Comparison of ENCODE assay signal across 14 cellular contexts in the genomic region with DNA sequence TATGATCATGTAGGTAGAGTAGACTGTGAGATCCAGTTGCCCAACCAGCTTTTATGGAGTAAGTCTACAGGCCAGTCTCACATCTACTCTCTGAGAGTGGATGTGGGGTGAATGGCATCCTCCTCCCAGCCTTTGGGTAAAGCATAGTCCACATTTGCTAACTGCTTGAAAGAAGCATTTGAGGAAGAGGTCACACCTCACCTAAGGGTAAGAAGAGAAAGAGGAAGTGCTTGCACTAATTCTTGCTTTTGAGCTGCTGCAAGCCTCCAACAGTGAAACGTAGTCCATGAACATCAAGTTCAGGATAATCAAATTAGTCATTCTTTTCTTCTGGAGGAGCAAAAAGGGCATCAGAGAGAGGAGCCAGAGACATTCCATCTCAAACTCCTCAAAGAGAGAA.
DNase-seq lines count a peak whose midpoint lies in the region; ATAC-seq and TF ChIP-seq lines count a peak whose summit lies in the region.
"Had no signal": no experiment of that assay in that cellular context is flagged by ENCODE, and none has a peak within 500 bp of the region (broad histone marks: within the 10 kb centered on the region; RNA-seq: fewer than 3 reads in every experiment).

No MANE protein-coding gene starts in this region.

- WGBS in H9 (ENCODE audit: extremely low coverage, insufficient read length, low lambda C conversion rate): no CpG with 5 or more reads among the region's 1 CpG

- no peak overlapping the region for H3K4me3 Mint-ChIP-seq in H9
- no peak overlapping the region for H3K4me3 Mint-ChIP-seq in T-helper 2 cell treated with Interferon-gamma antibody and Interleukin-4, amounts not matched to agents 5 μg/mL and 100 μg/mL, for 36 hours
- H3K4me3 Mint-ChIP-seq: activated naive CD4-positive, alpha-beta T cell treated with anti-CD3 and anti-CD28 coated beads, Interleukin-2, amount 50 U/mL, for 24 hours; T-helper 1 cell treated with Interleukin-12 subunit alpha and Interleukin-12 subunit beta and Interleukin-4 antibody, amounts not matched to agents 30 μg/mL and 1 μg/mL, for 36 hours had no signal

- H3K4me2 ChIP-seq in Loucy (ENCODE audit: low read depth, low read length, poor library complexity, severe bottlenecking) (peak overlapping the region; percentile 1), H9 (ENCODE audit: insufficient read depth, insufficient read length, low read length) (no peak overlapping the region)

- no peak overlapping the region for H2BK15ac ChIP-seq in H9 (ENCODE audit: low read depth, low read length)

- H3K4me1 Mint-ChIP-seq in H9: peaks cover 30 to 34% of the 10 kb centered on the region in 2 experiments
- peaks cover 6% of the 10 kb centered on the region for H3K4me1 Mint-ChIP-seq in T-helper 2 cell treated with Interferon-gamma antibody and Interleukin-4, amounts not matched to agents 5 μg/mL and 100 μg/mL, for 36 hours (ENCODE audit: low read depth)

- no peak overlapping the region for H2BK20ac ChIP-seq in H9 (ENCODE audit: low read depth, low read length, poor library complexity, severe bottlenecking)

- no peak overlapping the region for H2BK5ac ChIP-seq in H9 (ENCODE audit: insufficient read length, low read length)

- H3K23me2 ChIP-seq in H9 (ENCODE audit: insufficient read length, low read depth, low read length, poor library complexity, severe bottlenecking): no peaks in the 10 kb centered on the region

- no peak overlapping the region for H3K23ac ChIP-seq in H9 (ENCODE audit: insufficient read length, low read depth, low read length)

- no peaks in the 10 kb centered on the region for H3K27me3 ChIP-seq in Loucy (ENCODE audit: insufficient read depth, low read length, poor library complexity, severe bottlenecking)
- H3K27me3 ChIP-seq in H9 (ENCODE audit: insufficient read depth, low read length): no peaks in the 10 kb centered on the region

- intact Hi-C loops in mucosa of descending colon (cut with DNase I, micrococcal nuclease): no loop called here

- no peak overlapping the region for H2AK5ac ChIP-seq in H9 (ENCODE audit: insufficient read length, low read length)

- no peak overlapping the region for H3K4ac ChIP-seq in H9 (ENCODE audit: low read depth, low read length)

- H4K91ac ChIP-seq in H9 (ENCODE audit: insufficient read length, low read depth, low read length): no peak overlapping the region

- no peaks in the 10 kb centered on the region for H3K79me1 ChIP-seq in H9 (ENCODE audit: insufficient read depth, low read depth, low read length, poor library complexity, severe bottlenecking)

- DNase-seq in mucosa of descending colon (no peak), H9 (no peak), A172 (ENCODE audit: low spot score) (no peak)
- no peak for DNase-seq in T-helper 2 cell treated with Interferon-gamma antibody and Interleukin-4, amounts not matched to agents 5 μg/mL and 100 μg/mL, for 36 hours (ENCODE audit: low spot score)
- DNase-seq: COR-L47; GOT3; NCI-H1436 treated with DMSO at 0.1 percent for 48 hours; stimulated activated CD4-positive, alpha-beta T cell treated with anti-CD3 and anti-CD28 coated beads, Interleukin-4, amount 100 ng/mL, for 24 hours had no signal

- no peaks in the 10 kb centered on the region for H3K36me3 Mint-ChIP-seq in H9 (ENCODE audit: insufficient read depth in 1 of 3, low read depth in 3 of 3)
- H3K36me3 Mint-ChIP-seq in T-helper 2 cell treated with Interferon-gamma antibody and Interleukin-4, amounts not matched to agents 5 μg/mL and 100 μg/mL, for 36 hours (ENCODE audit: low read depth): no peaks in the 10 kb centered on the region
- H3K36me3 Mint-ChIP-seq: activated naive CD4-positive, alpha-beta T cell treated with anti-CD3 and anti-CD28 coated beads, Interleukin-2, amount 50 U/mL, for 24 hours had no signal

- H3K14ac ChIP-seq in H9 (ENCODE audit: insufficient read depth, low read length): no peak overlapping the region

- H2BK12ac ChIP-seq in H9 (ENCODE audit: insufficient read length, low read depth, low read length): no peak overlapping the region

- no peak overlapping the region for H4K5ac ChIP-seq in H9 (ENCODE audit: insufficient read length, low read depth, low read length)

- H3K9ac ChIP-seq in Loucy (ENCODE audit: low read depth, low read length, poor library complexity, severe bottlenecking) (no peak overlapping the region), H9 (ENCODE audit: extremely low read depth, insufficient read length, low read length) (no peak overlapping the region)

- H3K9me2 ChIP-seq in Loucy (replicated peaks; ENCODE audit: low read depth, low read length): no peaks in the 10 kb centered on the region

- H3T11ph ChIP-seq in H9 (ENCODE audit: low read length): no peak overlapping the region

- H2AFZ ChIP-seq in Loucy (ENCODE audit: low read length) (peak overlapping the region; percentile 38), H9 (ENCODE audit: low read length) (no peak overlapping the region)

- no peaks in the 10 kb centered on the region for H3K27me3 Mint-ChIP-seq in H9 (ENCODE audit: low read depth)
- H3K27me3 Mint-ChIP-seq in T-helper 2 cell treated with Interferon-gamma antibody and Interleukin-4, amounts not matched to agents 5 μg/mL and 100 μg/mL, for 36 hours (ENCODE audit: low read depth): peaks cover 35% of the 10 kb centered on the region

- H4K8ac ChIP-seq in H9 (replicated peaks; ENCODE audit: insufficient read length, low read depth, low read length): no peak overlapping the region

- H3F3A ChIP-seq in Loucy (ENCODE audit: low read depth): no peaks in the 10 kb centered on the region

- H3K4me1 ChIP-seq in Loucy (ENCODE audit: insufficient read depth, low read length, poor library complexity, severe bottlenecking) (peaks cover 8% of the 10 kb centered on the region), mucosa of descending colon (ENCODE audit: low read depth) (peaks cover 12% of the 10 kb centered on the region), H9 (ENCODE audit: insufficient read depth, low read length) (no peaks in the 10 kb centered on the region)

- TF ChIP-seq CTCF in Loucy (conservative IDR thresholded peaks at IDR 0.05; ENCODE audit: low read length) (no peak), mucosa of descending colon (IDR thresholded peaks at IDR 0.05) (no peak), H9 (conservative IDR thresholded peaks at IDR 0.05) (no peak)

- ATAC-seq in GM18873 (IDR thresholded peaks at IDR 0.05; ENCODE audit: low FRiP score, unreplicated experiment) (peak; percentile 66), GM21825 (IDR thresholded peaks at IDR 0.05; ENCODE audit: unreplicated experiment) (peak; percentile 58), mucosa of descending colon (peak; percentile 45)
- ATAC-seq: esophagus mucosa had no signal

- H3K18ac ChIP-seq in H9 (ENCODE audit: insufficient read length, low read depth, low read length): no peak overlapping the region

- H3K36me3 ChIP-seq in Loucy (ENCODE audit: insufficient read depth, low read length) (no peaks in the 10 kb centered on the region), mucosa of descending colon (ENCODE audit: low read depth) (no peaks in the 10 kb centered on the region)

- H4K20me1 ChIP-seq in Loucy (ENCODE audit: insufficient read depth, low read length, poor library complexity, severe bottlenecking) (no peaks in the 10 kb centered on the region), H9 (ENCODE audit: control insufficient read depth, insufficient read depth, insufficient read length) (no peaks in the 10 kb centered on the region)

- H3K27ac ChIP-seq in H9 (ENCODE audit: insufficient read length, low read depth, low read length): no peak overlapping the region

- no peak overlapping the region for H3K4me3 ChIP-seq in Loucy (ENCODE audit: low read length, poor library complexity, severe bottlenecking)
- no peak overlapping the region for H3K4me3 ChIP-seq in mucosa of descending colon

- H3K9me3 ChIP-seq in Loucy (ENCODE audit: insufficient read depth, low read depth, low read length) (no peaks in the 10 kb centered on the region), mucosa of descending colon (no peaks in the 10 kb centered on the region), H9 (ENCODE audit: control insufficient read depth, low read depth, low read length) (no peaks in the 10 kb centered on the region)

- no peaks in the 10 kb centered on the region; a peak in 1 of 5 replicates for H3K9me3 Mint-ChIP-seq in H9
- no peaks in the 10 kb centered on the region for H3K9me3 Mint-ChIP-seq in T-helper 2 cell treated with Interferon-gamma antibody and Interleukin-4, amounts not matched to agents 5 μg/mL and 100 μg/mL, for 36 hours
- H3K9me3 Mint-ChIP-seq: activated naive CD4-positive, alpha-beta T cell treated with anti-CD3 and anti-CD28 coated beads, Interleukin-2, amount 50 U/mL, for 24 hours; T-helper 1 cell treated with Interleukin-12 subunit alpha and Interleukin-12 subunit beta and Interleukin-4 antibody, amounts not matched to agents 30 μg/mL and 1 μg/mL, for 36 hours had no signal

- no peak overlapping the region for H3K27ac Mint-ChIP-seq in H9
- H3K27ac Mint-ChIP-seq in T-helper 2 cell treated with Interferon-gamma antibody and Interleukin-4, amounts not matched to agents 5 μg/mL and 100 μg/mL, for 36 hours: no peak overlapping the region
- H3K27ac Mint-ChIP-seq: activated naive CD4-positive, alpha-beta T cell treated with anti-CD3 and anti-CD28 coated beads, Interleukin-2, amount 50 U/mL, for 24 hours; T-helper 1 cell treated with Interleukin-12 subunit alpha and Interleukin-12 subunit beta and Interleukin-4 antibody, amounts not matched to agents 30 μg/mL and 1 μg/mL, for 36 hours had no signal

- H2BK120ac ChIP-seq in H9 (ENCODE audit: low read depth, low read length, poor library complexity, severe bottlenecking): no peak overlapping the region

- H3K79me2 ChIP-seq in Loucy (ENCODE audit: insufficient read depth, low read length): no peaks in the 10 kb centered on the region
- no peaks in the 10 kb centered on the region for H3K79me2 ChIP-seq in H9 (ENCODE audit: insufficient read depth, low read length)

- no peak overlapping the region for H3K56ac ChIP-seq in H9 (ENCODE audit: insufficient read length, low read depth, low read length)
